In the genomic region with DNA sequence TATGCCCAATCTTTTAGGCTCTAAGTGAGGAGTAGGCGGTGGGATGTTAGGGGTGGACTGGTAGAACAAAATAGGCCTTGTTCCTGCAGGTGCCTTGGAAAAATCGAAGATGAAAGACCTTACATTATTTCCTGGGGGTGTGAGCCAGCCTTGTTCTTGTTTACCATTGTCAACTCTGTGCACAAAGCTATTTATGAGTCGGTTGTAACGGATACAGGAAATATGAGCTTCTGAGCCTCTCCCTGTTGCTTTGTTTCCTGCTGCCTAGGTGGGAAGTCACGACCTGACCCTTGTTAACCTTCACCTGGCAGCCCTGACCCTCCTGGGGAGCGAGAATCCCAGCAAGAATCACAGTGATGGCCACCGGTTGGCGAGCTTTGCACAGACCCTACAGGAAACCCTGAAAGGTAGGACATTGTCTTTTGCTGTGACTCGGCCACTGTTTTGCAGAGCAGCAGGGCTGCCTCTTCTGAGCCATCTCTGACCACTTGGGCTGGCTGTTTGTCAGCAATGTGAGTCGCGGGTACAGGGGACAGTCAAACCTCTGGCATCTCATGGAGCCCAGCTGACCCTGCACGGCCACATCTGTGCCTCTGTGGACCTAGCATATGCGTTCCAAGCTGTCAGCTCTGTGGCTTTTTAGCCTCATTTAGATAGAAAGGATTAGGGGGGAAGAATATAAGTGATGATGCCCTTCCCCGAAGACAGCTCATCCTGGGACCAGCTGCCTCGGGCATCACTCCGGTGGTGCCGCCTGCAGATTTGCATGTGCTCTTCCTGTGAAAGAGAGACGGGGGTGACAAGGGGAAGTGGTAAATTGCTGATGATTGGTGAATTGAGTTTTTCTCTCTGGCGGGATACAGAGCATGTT, we compare ENCODE assay signal across 8 cellular contexts.
DNase-seq lines count a peak whose midpoint lies in the region; ATAC-seq, FAIRE-seq and TF ChIP-seq lines count a peak whose summit lies in the region.

No MANE protein-coding gene starts in this region.

- H3K4me1 ChIP-seq in Peyer's patch (peaks cover 7 to 36% (median 13%) of the 10 kb centered on the region in 4 donors), esophagus (ENCODE audit: control insufficient read depth in 2 of 2, insufficient read depth in 2 of 2, low read length in 1 of 2) (peaks cover 0 to 7% of the 10 kb centered on the region in 2 donors)

- H3K4me3 ChIP-seq in Peyer's patch, result peak overlapping the region in 1 of 4 donors; percentile 24
- H3K4me3 ChIP-seq in esophagus (ENCODE audit: low read depth in 1 of 2, low read length in 2 of 2), result no peak overlapping the region

- peak; percentile 73 for FAIRE-seq in GM18507 (lab: Jason Lieb, UNC)

- no peak for DNase-seq in GM18507 (ENCODE audit: extremely low spot score, insufficient read length, low read depth)
- DNase-seq in Peyer's patch, result peak; percentile 51 to 69 (median 69)
- peak in 4 of 6 experiments; percentile 4 to 42 (median 30) for DNase-seq in stimulated activated naive CD4-positive, alpha-beta T cell (lab: John Stamatoyannopoulos, UW)
- no peak for DNase-seq in NCI-H128 (lab: John Stamatoyannopoulos, UW; ENCODE audit: unreplicated experiment)
- DNase-seq in ACHN, result no peak

- H3K27me3 ChIP-seq in Peyer's patch (no peaks in the 10 kb centered on the region), esophagus (ENCODE audit: control insufficient read depth in 1 of 2, insufficient read depth in 2 of 2, low read length in 2 of 2) (no peaks in the 10 kb centered on the region)

- in situ Hi-C loops in ACHN (cut with HindIII; ENCODE audit: low pct_ligation_motif_present, low pct_unique_long_range_greater_than_20kb, low sequenced_read_pairs), result no loop called here

- 61 to 65% methylated on average over 19 of the region's 19 CpGs for WGBS in esophagus, 2 donors

- no peak for TF ChIP-seq POLR2A in Peyer's patch (IDR thresholded peaks at IDR 0.05)

- H3K27ac ChIP-seq in Peyer's patch, result peak overlapping the region in 2 of 4 donors; percentile 49 to 65
- peak overlapping the region; percentile 4 to 45 for H3K27ac ChIP-seq in esophagus (ENCODE audit: low read depth in 2 of 2, low read length in 1 of 2)

- ATAC-seq in HG02759 (IDR thresholded peaks at IDR 0.05; ENCODE audit: unreplicated experiment) (peak; percentile 29), GM21528 (IDR thresholded peaks at IDR 0.05; ENCODE audit: low FRiP score, unreplicated experiment) (no peak)

- no peak for TF ChIP-seq CTCF in Peyer's patch (IDR thresholded peaks at IDR 0.05)

- no peaks in the 10 kb centered on the region for H3K9me3 ChIP-seq in Peyer's patch
- H3K9me3 ChIP-seq in esophagus (ENCODE audit: control insufficient read depth in 2 of 2, insufficient read depth in 1 of 2, low read depth in 1 of 2, low read length in 1 of 2), result no peaks in the 10 kb centered on the region

- peaks cover 0 to 9% (median 0%) of the 10 kb centered on the region in 3 donors for H3K36me3 ChIP-seq in Peyer's patch
- peaks cover 0 to 2% of the 10 kb centered on the region in 2 donors for H3K36me3 ChIP-seq in esophagus (ENCODE audit: control insufficient read depth in 2 of 2, insufficient read depth in 2 of 2, low read length in 1 of 2)

Comparison
In these comparisons a context has a peak if more than half of its experiments do, and no peak if none do; other contexts are left out.
1. DNase-seq: peak in Peyer's patch (3 of 3) and stimulated activated naive CD4-positive, alpha-beta T cell (4 of 6); none in GM18507 (single experiment), NCI-H128 (single experiment) and ACHN (single experiment).